In the genomic region with DNA sequence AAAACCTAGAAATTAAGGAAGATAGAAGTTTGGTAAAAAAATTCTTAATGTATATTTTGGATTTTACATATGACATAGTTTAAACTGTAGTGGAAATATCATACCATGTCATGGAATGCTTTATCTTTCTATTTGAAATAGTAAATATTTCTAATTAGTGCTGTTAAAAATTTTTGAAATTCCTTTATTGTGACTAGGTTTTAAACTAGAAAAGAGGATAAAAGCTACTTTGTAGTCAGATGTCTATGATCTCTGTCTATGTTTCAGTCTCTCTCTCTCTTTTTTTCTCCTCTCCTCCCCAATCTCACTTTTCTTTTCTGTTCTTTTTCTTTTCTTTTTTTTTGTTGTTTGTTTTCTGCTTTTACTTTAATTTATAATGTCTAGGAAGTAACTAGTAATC, we compare ENCODE assay signal across 19 cellular contexts.
DNase-seq lines count a peak whose midpoint lies in the region; ATAC-seq and TF ChIP-seq lines count a peak whose summit lies in the region.
"Had no signal": no experiment of that assay in that cellular context is flagged by ENCODE, and none has a peak within 500 bp of the region (broad histone marks: within the 10 kb centered on the region; RNA-seq: fewer than 3 reads in every experiment).

No MANE protein-coding gene starts in this region.

- DNase-seq in EL, result peak; percentile 36
- peak; percentile 3 for DNase-seq in M059J (ENCODE audit: low read depth)
- DNase-seq in endothelial cell (ENCODE audit: low spot score), result no peak
- no peak for DNase-seq in neural crest cell (ENCODE audit: low read depth, low spot score)
- DNase-seq in activated CD4-positive, alpha-beta T cell treated with anti-CD3 and anti-CD28 coated beads for 48 hours, result no peak
- DNase-seq in activated T-cell treated with anti-CD3 and anti-CD28 coated beads, Interleukin-2, amount 50 U/mL, for 48 hours, result no peak
- DNase-seq in Kasumi-1 (lab: John Stamatoyannopoulos, UW), result no peak
- no peak for DNase-seq in left ventricle myocardium superior
- DNase-seq: AML-193; CD4-positive, CD25-positive, alpha-beta regulatory T cell; DND-41; NCI-H1417; NCI-H1930; NCI-H2171 treated with DMSO at 0.1 percent for 48 hours; NCI-H510A; NCI-H82 had no signal

- H3K4me1 Mint-ChIP-seq in endothelial cell (ENCODE audit: unreplicated experiment) (peaks cover 30% of the 10 kb centered on the region), neural crest cell (peaks cover 58% of the 10 kb centered on the region)
- H3K4me1 Mint-ChIP-seq: CD4-positive, CD25-positive, alpha-beta regulatory T cell had no signal

- ATAC-seq in left ventricle myocardium superior, result no peak
- ATAC-seq: A549, Panc1, Right ventricle myocardium inferior had no signal

- H3K27me3 Mint-ChIP-seq in endothelial cell (ENCODE audit: unreplicated experiment) (peaks cover 6% of the 10 kb centered on the region), neural crest cell (ENCODE audit: low read depth) (no peaks in the 10 kb centered on the region)
- H3K27me3 Mint-ChIP-seq: CD4-positive, CD25-positive, alpha-beta regulatory T cell had no signal

- TF ChIP-seq CTCF in endothelial cell (IDR thresholded peaks at IDR 0.05; ENCODE audit: unreplicated experiment) (no peak), neural crest cell (conservative IDR thresholded peaks at IDR 0.05) (no peak)

- H3K4me3 Mint-ChIP-seq in endothelial cell (ENCODE audit: unreplicated experiment) (no peak overlapping the region), neural crest cell (no peak overlapping the region)
- H3K4me3 Mint-ChIP-seq: CD4-positive, CD25-positive, alpha-beta regulatory T cell had no signal

- H3K9me3 Mint-ChIP-seq in endothelial cell (ENCODE audit: unreplicated experiment) (no peaks in the 10 kb centered on the region), neural crest cell (no peaks in the 10 kb centered on the region)
- H3K9me3 Mint-ChIP-seq: CD4-positive, CD25-positive, alpha-beta regulatory T cell had no signal

- H3K27ac Mint-ChIP-seq in endothelial cell (ENCODE audit: unreplicated experiment) (peak overlapping the region; percentile 67), neural crest cell (ENCODE audit: unreplicated experiment) (peak overlapping the region; percentile 79)
- H3K27ac Mint-ChIP-seq: CD4-positive, CD25-positive, alpha-beta regulatory T cell had no signal

- intact Hi-C loops in left ventricle myocardium superior (cut with micrococcal nuclease), result no loop called here

- no peaks in the 10 kb centered on the region for H3K36me3 Mint-ChIP-seq in endothelial cell (ENCODE audit: low read depth, unreplicated experiment)
- H3K36me3 Mint-ChIP-seq in neural crest cell (ENCODE audit: low read depth), result peaks cover 3% of the 10 kb centered on the region
- H3K36me3 Mint-ChIP-seq: CD4-positive, CD25-positive, alpha-beta regulatory T cell had no signal

Comparison
In these comparisons a context has a peak if more than half of its experiments do, and no peak if none do; other contexts are left out.
1. DNase-seq: peak in EL (single experiment) and M059J (single experiment); none in endothelial cell (single experiment), neural crest cell (single experiment), activated CD4-positive, alpha-beta T cell treated with anti-CD3 and anti-CD28 coated beads for 48 hours (single experiment), activated T-cell treated with anti-CD3 and anti-CD28 coated beads, Interleukin-2, amount 50 U/mL, for 48 hours (0 of 2), Kasumi-1 (0 of 2) and left ventricle myocardium superior (single experiment).